In the genomic region with DNA sequence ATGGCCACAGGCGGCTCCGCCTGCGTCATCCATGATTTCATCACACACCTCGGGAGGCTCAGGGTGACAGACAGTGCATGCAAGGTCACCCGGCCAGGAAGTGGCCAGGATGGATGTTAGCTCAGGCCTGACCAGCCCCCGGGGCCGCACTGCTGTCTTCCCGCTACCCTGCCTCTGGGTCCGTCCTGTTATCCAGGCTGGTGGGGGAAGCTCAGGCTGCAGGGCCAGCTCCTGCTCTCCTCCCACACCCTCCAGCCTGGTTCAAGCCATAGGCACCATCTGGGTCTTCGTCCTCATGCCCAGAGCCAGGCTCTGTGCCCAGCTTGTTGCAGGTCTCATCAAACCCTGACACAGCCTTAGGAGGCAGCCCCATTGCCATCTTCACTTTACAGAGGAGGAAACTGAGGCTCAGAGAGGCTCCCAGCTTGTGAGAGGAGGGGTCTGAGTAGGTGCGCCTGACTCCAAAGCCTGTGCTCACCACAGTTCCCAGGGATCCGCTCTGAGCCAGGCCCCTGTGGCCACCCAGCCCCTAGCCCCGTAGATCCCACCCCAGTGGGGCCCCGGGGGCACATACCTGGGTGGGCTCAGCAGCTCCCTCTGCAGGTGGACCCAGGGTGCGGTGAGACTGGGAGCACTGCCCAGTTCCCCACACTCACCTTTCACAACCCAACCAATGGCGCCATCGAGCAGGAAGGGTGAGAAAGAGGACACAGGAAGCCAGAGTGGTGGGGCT, we compare ENCODE assay signal across 1 cellular context.
TF ChIP-seq lines count a peak whose summit lies in the region.

No MANE protein-coding gene starts in this region.

TF ChIP-seq in HepG2, 621 proteins besides CTCF, POLR2A, EP300 and RAD21 (continued from another document and continues in another):
- TF ChIP-seq ARID2 (CRISPR knock-in tag; IDR thresholded peaks at IDR 0.05; ENCODE audit: borderline replicate concordance) (peak; percentile 70; the same call in 1 of the 2 replicates), ZNF501 (CRISPR knock-in tag; IDR thresholded peaks at IDR 0.05) (peak; percentile 1; the same call in 1 of the 2 replicates), KDM3A (CRISPR knock-in tag; IDR thresholded peaks at IDR 0.05; ENCODE audit: low read depth) (peak; percentile 98), ARID3A (IDR thresholded peaks at IDR 0.05; ENCODE audit: low read depth, low read length) (peak; percentile 49), ZMAT3 (CRISPR knock-in tag; conservative IDR thresholded peaks at IDR 0.05) (peak; percentile 60; the same call in 1 of the 2 replicates), PHF21A (CRISPR knock-in tag; IDR thresholded peaks at IDR 0.05) (peak; percentile 63; the same call in 1 of the 2 replicates), IKZF5 (CRISPR knock-in tag; IDR thresholded peaks at IDR 0.05) (peak; percentile 72; the same call in 1 of the 2 replicates), GFI1 (CRISPR knock-in tag; IDR thresholded peaks at IDR 0.05; ENCODE audit: borderline replicate concordance) (peak; percentile 60; the same call in 1 of the 2 replicates), PPARG (CRISPR knock-in tag; conservative IDR thresholded peaks at IDR 0.05) (peak; percentile 78), ZMAT5 (CRISPR knock-in tag; IDR thresholded peaks at IDR 0.05; ENCODE audit: borderline replicate concordance, low read depth) (no peak), ZNF569 (CRISPR knock-in tag; IDR thresholded peaks at IDR 0.05; ENCODE audit: borderline replicate concordance) (no peak), ZNF317 (CRISPR knock-in tag; IDR thresholded peaks at IDR 0.05) (peak; percentile 86), SPEN (CRISPR knock-in tag; IDR thresholded peaks at IDR 0.05; ENCODE audit: low read depth) (peak; percentile 81), YY1 (IDR thresholded peaks at IDR 0.05; ENCODE audit: insufficient read depth, insufficient replicate concordance, low read depth, low read length) (peak; percentile 70), TCF7L2 (IDR thresholded peaks at IDR 0.05; ENCODE audit: low read depth, low read length) (no peak), RXRB (CRISPR knock-in tag; IDR thresholded peaks at IDR 0.05; ENCODE audit: borderline replicate concordance) (peak; percentile 99), GATAD1 (CRISPR knock-in tag; IDR thresholded peaks at IDR 0.05) (peak; percentile 23; the same call in 1 of the 2 replicates), FLYWCH1 (CRISPR knock-in tag; IDR thresholded peaks at IDR 0.05) (no peak), ZNF549 (CRISPR knock-in tag; IDR thresholded peaks at IDR 0.05) (no peak), FOXJ3 (CRISPR knock-in tag; IDR thresholded peaks at IDR 0.05; ENCODE audit: borderline replicate concordance) (no peak; the same call in 1 of the 2 replicates), ZFP90 (CRISPR knock-in tag; IDR thresholded peaks at IDR 0.05; ENCODE audit: borderline replicate concordance) (no peak), ELF3 (CRISPR knock-in tag; IDR thresholded peaks at IDR 0.05) (peak; percentile 92), SP4 (CRISPR knock-in tag; IDR thresholded peaks at IDR 0.05) (0 out of 2 replicates have a peak, but pooled peaks have one; percentile 37), ZFP1 (CRISPR knock-in tag; IDR thresholded peaks at IDR 0.05) (0 out of 2 replicates have a peak, but pooled peaks have one; percentile 18), ZSCAN29 (CRISPR knock-in tag; conservative IDR thresholded peaks at IDR 0.05) (peak; percentile 89), ZBTB44 (CRISPR knock-in tag; IDR thresholded peaks at IDR 0.05) (no peak), ZNF605 (CRISPR knock-in tag; IDR thresholded peaks at IDR 0.05) (peak; percentile 89), CCDC6 (CRISPR knock-in tag; IDR thresholded peaks at IDR 0.05) (peak; percentile 97; the same call in 1 of the 2 replicates), CEBPZ (IDR thresholded peaks at IDR 0.05; ENCODE audit: low read length) (no peak), ZFY (CRISPR knock-in tag; IDR thresholded peaks at IDR 0.05) (peak; percentile 86), WIZ (CRISPR knock-in tag; IDR thresholded peaks at IDR 0.05) (no peak), RARA (CRISPR knock-in tag; IDR thresholded peaks at IDR 0.05) (peak; percentile 98), ZKSCAN1 (IDR thresholded peaks at IDR 0.05; ENCODE audit: low read length) (no peak), MAF1 (CRISPR knock-in tag; IDR thresholded peaks at IDR 0.05; ENCODE audit: borderline replicate concordance) (no peak; the same call in 1 of the 2 replicates), MXD3 (CRISPR knock-in tag; IDR thresholded peaks at IDR 0.05) (peak; percentile 47; the same call in 1 of the 2 replicates), XRCC5 (optimal IDR thresholded peaks at IDR 0.05; ENCODE audit: low read length) (peak; percentile 66), ZNF230 (CRISPR knock-in tag; IDR thresholded peaks at IDR 0.05) (0 out of 2 replicates have a peak, but pooled peaks have one; percentile 53), SAFB2 (CRISPR knock-in tag; IDR thresholded peaks at IDR 0.05; ENCODE audit: borderline replicate concordance, low read depth) (peak; percentile 87; the same call in 1 of the 2 replicates), SIN3B (IDR thresholded peaks at IDR 0.05; ENCODE audit: low read length) (no peak), ATF2 (CRISPR knock-in tag; IDR thresholded peaks at IDR 0.05) (peak; percentile 99), ZSCAN30 (CRISPR knock-in tag; IDR thresholded peaks at IDR 0.05) (no peak), IKZF4 (CRISPR knock-in tag; IDR thresholded peaks at IDR 0.05; ENCODE audit: borderline replicate concordance, low read depth, not compliant biosample characterization) (peak; percentile 81), ZNF274 (CRISPR knock-in tag; IDR thresholded peaks at IDR 0.05) (peak; percentile 60), TMF1 (CRISPR knock-in tag; IDR thresholded peaks at IDR 0.05; ENCODE audit: low read depth) (peak; percentile 28; the same call in 1 of the 2 replicates), ZNF850 (CRISPR knock-in tag; conservative IDR thresholded peaks at IDR 0.05) (no peak), SRF (IDR thresholded peaks at IDR 0.05; ENCODE audit: low read depth, low read length) (no peak), ZNF496 (CRISPR knock-in tag; IDR thresholded peaks at IDR 0.05; ENCODE audit: insufficient replicate concordance) (no peak), POGZ (CRISPR knock-in tag; IDR thresholded peaks at IDR 0.05) (peak; percentile 85), ZNF761 (CRISPR knock-in tag; conservative IDR thresholded peaks at IDR 0.05) (peak; percentile 91), TAF15 (IDR thresholded peaks at IDR 0.05; ENCODE audit: low read depth, low read length, poor library complexity, severe bottlenecking) (no peak), THAP11 (CRISPR knock-in tag; IDR thresholded peaks at IDR 0.05) (peak; percentile 86), HIVEP1 (CRISPR knock-in tag; IDR thresholded peaks at IDR 0.05) (no peak; the same call in 1 of the 2 replicates)
- TF ChIP-seq, protein P1, sequence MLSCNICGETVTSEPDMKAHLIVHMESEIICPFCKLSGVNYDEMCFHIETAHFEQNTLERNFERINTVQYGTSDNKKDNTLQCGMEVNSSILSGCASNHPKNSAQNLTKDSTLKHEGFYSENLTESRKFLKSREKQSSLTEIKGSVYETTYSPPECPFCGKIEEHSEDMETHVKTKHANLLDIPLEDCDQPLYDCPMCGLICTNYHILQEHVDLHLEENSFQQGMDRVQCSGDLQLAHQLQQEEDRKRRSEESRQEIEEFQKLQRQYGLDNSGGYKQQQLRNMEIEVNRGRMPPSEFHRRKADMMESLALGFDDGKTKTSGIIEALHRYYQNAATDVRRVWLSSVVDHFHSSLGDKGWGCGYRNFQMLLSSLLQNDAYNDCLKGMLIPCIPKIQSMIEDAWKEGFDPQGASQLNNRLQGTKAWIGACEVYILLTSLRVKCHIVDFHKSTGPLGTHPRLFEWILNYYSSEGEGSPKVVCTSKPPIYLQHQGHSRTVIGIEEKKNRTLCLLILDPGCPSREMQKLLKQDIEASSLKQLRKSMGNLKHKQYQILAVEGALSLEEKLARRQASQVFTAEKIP (CRISPR knock-in tag; IDR thresholded peaks at IDR 0.05; ENCODE audit: borderline replicate concordance) = no peak
- TF ChIP-seq, protein P2, sequence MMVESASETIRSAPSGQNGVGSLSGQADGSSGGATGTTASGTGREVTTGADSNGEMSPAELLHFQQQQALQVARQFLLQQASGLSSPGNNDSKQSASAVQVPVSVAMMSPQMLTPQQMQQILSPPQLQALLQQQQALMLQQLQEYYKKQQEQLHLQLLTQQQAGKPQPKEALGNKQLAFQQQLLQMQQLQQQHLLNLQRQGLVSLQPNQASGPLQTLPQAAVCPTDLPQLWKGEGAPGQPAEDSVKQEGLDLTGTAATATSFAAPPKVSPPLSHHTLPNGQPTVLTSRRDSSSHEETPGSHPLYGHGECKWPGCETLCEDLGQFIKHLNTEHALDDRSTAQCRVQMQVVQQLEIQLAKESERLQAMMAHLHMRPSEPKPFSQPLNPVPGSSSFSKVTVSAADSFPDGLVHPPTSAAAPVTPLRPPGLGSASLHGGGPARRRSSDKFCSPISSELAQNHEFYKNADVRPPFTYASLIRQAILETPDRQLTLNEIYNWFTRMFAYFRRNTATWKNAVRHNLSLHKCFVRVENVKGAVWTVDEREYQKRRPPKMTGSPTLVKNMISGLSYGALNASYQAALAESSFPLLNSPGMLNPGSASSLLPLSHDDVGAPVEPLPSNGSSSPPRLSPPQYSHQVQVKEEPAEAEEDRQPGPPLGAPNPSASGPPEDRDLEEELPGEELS (CRISPR knock-in tag; IDR thresholded peaks at IDR 0.05) = peak; percentile 74
